In the genomic region with DNA sequence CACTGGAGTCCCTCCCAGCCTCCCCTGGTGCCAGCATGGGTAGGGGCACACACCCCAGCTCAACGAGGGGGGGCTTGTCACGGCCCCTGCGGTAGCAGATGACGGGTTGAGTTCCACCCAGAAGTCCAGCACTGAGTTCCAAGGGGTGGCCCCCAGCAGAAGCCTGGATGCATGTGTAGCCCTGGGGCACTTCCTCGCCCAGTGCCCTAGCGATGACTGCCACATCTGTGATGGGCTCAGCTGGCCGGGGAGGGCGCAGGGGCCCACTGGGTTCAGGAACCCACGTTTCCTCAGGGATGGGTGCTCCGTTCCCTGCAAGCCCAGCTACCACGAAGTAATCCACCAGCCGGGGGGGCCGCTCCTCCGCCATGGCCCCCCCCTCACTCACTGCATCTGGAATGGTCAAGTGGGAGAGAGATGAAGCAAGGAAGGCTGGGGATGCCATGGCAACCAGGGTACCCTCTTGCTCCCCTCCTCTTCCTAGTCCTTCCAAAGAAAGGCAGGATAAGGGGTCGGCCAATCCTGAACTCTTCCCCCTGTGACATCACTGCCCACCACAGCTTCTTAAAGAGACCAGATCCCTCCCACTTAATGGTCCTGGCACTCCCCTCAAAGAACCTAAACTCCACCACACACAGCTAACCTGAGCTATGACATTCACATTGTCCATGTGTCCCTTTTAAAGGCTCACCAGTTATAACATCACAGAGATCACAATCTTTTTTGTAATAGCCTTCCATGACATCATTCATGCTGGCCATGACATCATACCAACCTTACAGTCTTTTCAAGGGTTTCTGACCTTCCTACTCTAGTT, we compare ENCODE assay signal across 7 cellular contexts. TPM values are rescaled to one million over a fixed set of nuclear protein-coding genes. Genes with fewer than 3 reads are reported as not detected.
DNase-seq lines count a peak whose midpoint lies in the region; ATAC-seq and TF ChIP-seq lines count a peak whose summit lies in the region.

No MANE protein-coding gene starts in this region.

- H3K4me1 Mint-ChIP-seq in T-helper 1 cell treated with Interleukin-12 subunit alpha and Interleukin-12 subunit beta and Interleukin-4 antibody, amounts not matched to agents 30 μg/mL and 1 μg/mL, for 36 hours (ENCODE audit: low read depth) = peaks cover 27% of the 10 kb centered on the region
- H3K4me1 Mint-ChIP-seq in stimulated activated memory B cell treated with anti-CD40 and anti-IgM and Interleukin-4, amounts not matched to agents 10 μg/mL and 1 μg/mL and 100 μg/mL, for 72 hours = peaks cover 73% of the 10 kb centered on the region

- H3K27me3 Mint-ChIP-seq in T-helper 1 cell treated with Interleukin-12 subunit alpha and Interleukin-12 subunit beta and Interleukin-4 antibody, amounts not matched to agents 30 μg/mL and 1 μg/mL, for 36 hours (ENCODE audit: low read depth) = no peaks in the 10 kb centered on the region
- H3K27me3 Mint-ChIP-seq in stimulated activated memory B cell treated with anti-CD40 and anti-IgM and Interleukin-4, amounts not matched to agents 10 μg/mL and 1 μg/mL and 100 μg/mL, for 72 hours = no peaks in the 10 kb centered on the region

- in situ Hi-C loops in HAP-1 (cut with MboI; ENCODE audit: low sequenced_read_pairs) = loop anchor here (10.0 kb wide), 1 partner anchor 119 kb away; no protein-coding TSS in a partner anchor

- H3K4me3 Mint-ChIP-seq in T-helper 1 cell treated with Interleukin-12 subunit alpha and Interleukin-12 subunit beta and Interleukin-4 antibody, amounts not matched to agents 30 μg/mL and 1 μg/mL, for 36 hours = peak overlapping the region; percentile 94
- H3K4me3 Mint-ChIP-seq in stimulated activated memory B cell treated with anti-CD40 and anti-IgM and Interleukin-4, amounts not matched to agents 10 μg/mL and 1 μg/mL and 100 μg/mL, for 72 hours = peak overlapping the region; percentile 95

- no peak for ATAC-seq in stimulated activated memory B cell treated with anti-CD40 and anti-IgM and Interleukin-4, amounts not matched to agents 10 μg/mL and 1 μg/mL and 100 μg/mL, for 72 hours
- no peak for ATAC-seq in GM21381 (IDR thresholded peaks at IDR 0.05; ENCODE audit: unreplicated experiment)
- no peak for ATAC-seq in HG02870 (IDR thresholded peaks at IDR 0.05; ENCODE audit: unreplicated experiment)

- H3K9me3 Mint-ChIP-seq in T-helper 1 cell treated with Interleukin-12 subunit alpha and Interleukin-12 subunit beta and Interleukin-4 antibody, amounts not matched to agents 30 μg/mL and 1 μg/mL, for 36 hours = no peaks in the 10 kb centered on the region
- H3K9me3 Mint-ChIP-seq in stimulated activated memory B cell treated with anti-CD40 and anti-IgM and Interleukin-4, amounts not matched to agents 10 μg/mL and 1 μg/mL and 100 μg/mL, for 72 hours = no peaks in the 10 kb centered on the region

- 73 to 83% methylated on average over 2 to 7 of the region's 15 CpGs for WGBS in esophagus squamous epithelium, 2 donors

- H3K4me1 ChIP-seq in HAP-1 (peaks cover 11% of the 10 kb centered on the region), esophagus squamous epithelium (peaks cover 14 to 39% (median 21%) of the 10 kb centered on the region in 3 donors)

- H3K36me3 ChIP-seq in HAP-1 (replicated peaks) (peaks cover 55% of the 10 kb centered on the region), esophagus squamous epithelium (peaks cover 5 to 69% (median 45%) of the 10 kb centered on the region in 3 donors)

- peak overlapping the region; percentile 98 for H3K27ac Mint-ChIP-seq in T-helper 1 cell treated with Interleukin-12 subunit alpha and Interleukin-12 subunit beta and Interleukin-4 antibody, amounts not matched to agents 30 μg/mL and 1 μg/mL, for 36 hours
- peak overlapping the region; percentile 93 for H3K27ac Mint-ChIP-seq in stimulated activated memory B cell treated with anti-CD40 and anti-IgM and Interleukin-4, amounts not matched to agents 10 μg/mL and 1 μg/mL and 100 μg/mL, for 72 hours

- no peaks in the 10 kb centered on the region for H3K27me3 ChIP-seq in HAP-1 (ENCODE audit: low read depth)
- H3K27me3 ChIP-seq in esophagus squamous epithelium = no peaks in the 10 kb centered on the region

- DNase-seq in HAP-1 (ENCODE audit: low spot score in 2 of 2) (no peak), esophagus squamous epithelium (lab: John Stamatoyannopoulos, UW) (no peak), NCI-H187 (lab: John Stamatoyannopoulos, UW) (no peak)

- TF ChIP-seq CTCF in esophagus squamous epithelium (IDR thresholded peaks at IDR 0.05) = no peak

- peak overlapping the region; percentile 65 for H3K4me3 ChIP-seq in HAP-1
- H3K4me3 ChIP-seq in esophagus squamous epithelium = peak overlapping the region in 3 of 4 donors; percentile 77 to 100 (median 99)

- H3K9me3 ChIP-seq in HAP-1 (no peaks in the 10 kb centered on the region), esophagus squamous epithelium (no peaks in the 10 kb centered on the region)

- peaks cover 48% of the 10 kb centered on the region for H3K36me3 Mint-ChIP-seq in T-helper 1 cell treated with Interleukin-12 subunit alpha and Interleukin-12 subunit beta and Interleukin-4 antibody, amounts not matched to agents 30 μg/mL and 1 μg/mL, for 36 hours (ENCODE audit: low read depth)
- peaks cover 62% of the 10 kb centered on the region for H3K36me3 Mint-ChIP-seq in stimulated activated memory B cell treated with anti-CD40 and anti-IgM and Interleukin-4, amounts not matched to agents 10 μg/mL and 1 μg/mL and 100 μg/mL, for 72 hours

- peak overlapping the region; percentile 91 to 100 (median 96) for H3K27ac ChIP-seq in esophagus squamous epithelium

- intact Hi-C loops in esophagus squamous epithelium (cut with DNase I) = no loop called here

- TF ChIP-seq POLR2A in esophagus squamous epithelium (IDR thresholded peaks at IDR 0.05) = no peak

RNA-seq across cellular contexts. Expression of gene DENND4B, which starts 2.3 kb away (rescaled TPM):
- 10 to 100 TPM in 3 of 4 donors, 1 to 10 TPM in 1; 5.9 to 31.7 (median 14.1) TPM for total RNA-seq in esophagus squamous epithelium

RNA-seq across cellular contexts. Expression of gene CRTC2, which starts 14.2 kb away (rescaled TPM):
- 10 to 100 TPM in 1 of 4 donors, 1 to 10 TPM in 3; 7.5 to 13.2 (median 8.0) TPM for total RNA-seq in esophagus squamous epithelium

RNA-seq across cellular contexts. Expression of gene SLC39A1, which starts 19.1 kb away (rescaled TPM):
- total RNA-seq in esophagus squamous epithelium = 10 to 100 TPM; 42.5 to 74.2 (median 58.8) TPM

RNA-seq across cellular contexts. Expression of gene GATAD2B, which starts 21.4 kb away (rescaled TPM):
- 10 to 100 TPM in 3 of 4 donors, 1 to 10 TPM in 1; 9.7 to 16.6 (median 12.0) TPM for total RNA-seq in esophagus squamous epithelium

RNA-seq across cellular contexts. Expression of gene CREB3L4, which starts 23.5 kb away (rescaled TPM):
- total RNA-seq in esophagus squamous epithelium = 10 to 100 TPM in 1 of 4 donors, 1 to 10 TPM in 3; 3.7 to 14.4 (median 8.1) TPM
